In the genomic region with DNA sequence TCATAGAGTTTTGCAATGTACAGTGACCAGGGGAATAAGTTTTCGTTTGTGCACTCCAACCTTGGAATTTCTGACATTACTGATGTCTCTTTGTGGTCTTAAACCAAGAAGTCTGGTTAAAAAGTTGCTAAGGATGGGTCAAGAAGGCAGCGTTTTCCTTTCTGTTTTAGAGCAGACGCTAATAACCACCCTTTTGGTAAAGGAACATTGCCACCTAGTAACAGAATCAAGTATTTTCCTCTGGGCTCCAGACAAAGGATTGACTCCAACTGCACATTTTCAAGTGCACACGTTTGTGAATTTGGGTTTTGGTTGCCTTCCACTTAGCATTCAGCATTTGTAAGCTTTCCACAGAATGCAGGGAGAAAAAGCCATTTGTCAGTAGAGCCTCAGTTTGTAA, we compare ENCODE assay signal across 8 cellular contexts. TPM values are rescaled to one million over a fixed set of nuclear protein-coding genes. Genes with fewer than 3 reads are reported as not detected.
DNase-seq lines count a peak whose midpoint lies in the region; ATAC-seq, FAIRE-seq and TF ChIP-seq lines count a peak whose summit lies in the region.

No MANE protein-coding gene starts in this region.

- intact Hi-C loops in A673 (cut with micrococcal nuclease; ENCODE audit: unreplicated experiment) (no loop called here), PC-3 (cut with micrococcal nuclease) (loop anchor here (10.0 kb wide), 1 partner anchor 179 kb away; a partner anchor contains a TSS), Caco-2 (cut with micrococcal nuclease; ENCODE audit: unreplicated experiment) (loop anchor here (1.0 kb wide), 1 partner anchor 236 kb away; no protein-coding TSS in a partner anchor)

- H3K4me3 Mint-ChIP-seq in Caco-2 (ENCODE audit: unreplicated experiment), result no peak overlapping the region

- H3K27me3 Mint-ChIP-seq in Caco-2 (ENCODE audit: insufficient read depth, unreplicated experiment), result no peaks in the 10 kb centered on the region

- H3K4me2 ChIP-seq in PC-3 (ENCODE audit: low read length), result no peak overlapping the region

- H3K4me1 Mint-ChIP-seq in Caco-2 (ENCODE audit: low read depth, unreplicated experiment), result no peaks in the 10 kb centered on the region

- H2AFZ ChIP-seq in PC-3 (ENCODE audit: low read length), result peak overlapping the region; percentile 45; the same call in 1 of the 2 replicates

- peak; percentile 46 for ATAC-seq in GM18870 (IDR thresholded peaks at IDR 0.05; ENCODE audit: unreplicated experiment)
- ATAC-seq in PC-3, result no peak

- H3K9me3 Mint-ChIP-seq in Caco-2 (ENCODE audit: unreplicated experiment), result no peaks in the 10 kb centered on the region

- BruUV-seq in A673 (replicated peaks; lab: Mats Ljungman, UMichigan), result no TSS peak
- no TSS peak for BruUV-seq in PC-3 (replicated peaks; lab: Mats Ljungman, UMichigan)
- BruUV-seq in Caco-2 (replicated peaks; lab: Mats Ljungman, UMichigan), result no TSS peak

- H3K27ac ChIP-seq in A673 (ENCODE audit: low read depth, low read length, poor library complexity, severe bottlenecking) (no peak overlapping the region), PC-3 (ENCODE audit: low read length) (no peak overlapping the region), temporal lobe (ENCODE audit: low read depth, low read length) (peak overlapping the region; percentile 67)

- H3K9me3 ChIP-seq in A673 (ENCODE audit: low read depth, low read length, poor library complexity, severe bottlenecking) (no peaks in the 10 kb centered on the region), PC-3 (ENCODE audit: low read length) (no peaks in the 10 kb centered on the region), Caco-2 (no peaks in the 10 kb centered on the region)

- DNase-seq in A673 (ENCODE audit: low spot score), result peak; percentile 40
- peak; percentile 18 for DNase-seq in PC-3
- peak in 1 of 2 donors; percentile 39 for DNase-seq in frontal cortex (ENCODE audit: low spot score in 2 of 2)
- no peak for DNase-seq in Caco-2
- no peak for DNase-seq in stimulated activated CD4-positive, alpha-beta T cell treated with anti-CD3 and anti-CD28 coated beads, Interleukin-4, amount 100 ng/mL, for 1 hour
- DNase-seq in foreskin melanocyte, result no peak

- H3K4me1 ChIP-seq in A673 (ENCODE audit: insufficient read depth, low read length, poor library complexity, severe bottlenecking) (no peaks in the 10 kb centered on the region), PC-3 (ENCODE audit: insufficient read depth, low read length) (no peaks in the 10 kb centered on the region), Caco-2 (no peaks in the 10 kb centered on the region)

- H3K36me3 ChIP-seq in A673 (ENCODE audit: insufficient read depth, low read length, poor library complexity, severe bottlenecking) (no peaks in the 10 kb centered on the region), PC-3 (ENCODE audit: low read depth, low read length) (no peaks in the 10 kb centered on the region), Caco-2 (ENCODE audit: control insufficient read depth, insufficient read depth, low read length) (no peaks in the 10 kb centered on the region)

- POLR2A ChIA-PET in A673 (lab: Charles Lee; ENCODE audit: low non-redundant PET) (no interaction called here), PC-3 (lab: Charles Lee; ENCODE audit: unreplicated experiment) (no interaction called here), Caco-2 (lab: Charles Lee) (no interaction called here)

- FAIRE-seq in frontal cortex (lab: Jason Lieb, UNC), result peak; percentile 37

- H3K9ac ChIP-seq in PC-3 (ENCODE audit: low read length), result no peak overlapping the region

- CTCF ChIA-PET in A673 (lab: Charles Lee), result no interaction called here
- CTCF ChIA-PET in PC-3 (lab: Charles Lee), result no interaction called here
- CTCF ChIA-PET in Caco-2 (lab: Charles Lee), result no interaction called here

- H3K4me3 ChIP-seq in A673 (ENCODE audit: low read depth, low read length, poor library complexity, severe bottlenecking) (no peak overlapping the region), PC-3 (ENCODE audit: low read length) (no peak overlapping the region), Caco-2 (ENCODE audit: low read depth, low read length) (no peak overlapping the region)

- H3K9me2 ChIP-seq in PC-3 (replicated peaks; ENCODE audit: low read length), result no peaks in the 10 kb centered on the region

- TF ChIP-seq CTCF in A673 (conservative IDR thresholded peaks at IDR 0.05; ENCODE audit: low read depth, low read length) (peak; percentile 41; the same call in 1 of the 2 replicates), PC-3 (conservative IDR thresholded peaks at IDR 0.05; ENCODE audit: low read depth, low read length) (peak; percentile 44), Caco-2 (IDR thresholded peaks at IDR 0.05; ENCODE audit: insufficient read depth in 1 of 2, low read depth in 1 of 2, low read length in 1 of 2, severe bottlenecking in 1 of 2, unreplicated experiment in 1 of 2) (no peak)

- H3K27me3 ChIP-seq in A673 (replicated peaks; ENCODE audit: insufficient read depth, low read depth, low read length, poor library complexity) (no peaks in the 10 kb centered on the region), PC-3 (ENCODE audit: low read length) (no peaks in the 10 kb centered on the region), Caco-2 (replicated peaks; ENCODE audit: control insufficient read depth, insufficient read depth, low read length) (no peaks in the 10 kb centered on the region)

- H3K27ac Mint-ChIP-seq in Caco-2 (ENCODE audit: unreplicated experiment), result no peak overlapping the region

- no peaks in the 10 kb centered on the region for H4K20me1 ChIP-seq in PC-3 (ENCODE audit: low read length)

- H3F3A ChIP-seq in PC-3 (ENCODE audit: low read length, unreplicated experiment), result no peaks in the 10 kb centered on the region

- no peaks in the 10 kb centered on the region for H3K79me2 ChIP-seq in PC-3 (ENCODE audit: low read length)

- H3K36me3 Mint-ChIP-seq in Caco-2 (ENCODE audit: insufficient read depth, unreplicated experiment), result no peaks in the 10 kb centered on the region

RNA-seq across cellular contexts. Expression of a gene that starts 22.2 kb away (rescaled TPM):
- total RNA-seq in A673 (2021), result 60.5 and 65.9 TPM in 2 replicates
- 35.2 and 52.5 TPM in 2 replicates for total RNA-seq in PC-3 (2014; rRNA removed)
- 42.0 TPM for total RNA-seq in frontal cortex
- total RNA-seq in temporal lobe, result 41.3 TPM
- total RNA-seq in Caco-2 (2022), result 10.1 and 11.2 TPM in 2 replicates

Comparison
In these comparisons a context has a peak if more than half of its experiments do, and no peak if none do; other contexts are left out.
1. DNase-seq: peak in A673 (single experiment) and PC-3 (single experiment); none in Caco-2 (0 of 2), stimulated activated CD4-positive, alpha-beta T cell treated with anti-CD3 and anti-CD28 coated beads, Interleukin-4, amount 100 ng/mL, for 1 hour (single experiment) and foreskin melanocyte (single experiment).
2. CTCF ChIP-seq: peak in A673 (single experiment) and PC-3 (single experiment); none in Caco-2 (0 of 2).